In genomic region chr22:27790396-27791216, GRCh38 we compare ENCODE assay signal across 16 cellular contexts. TPM values are rescaled to one million over a fixed set of nuclear protein-coding genes. Genes with fewer than 3 reads are reported as not detected.
DNase-seq lines count a peak whose midpoint lies in the region; ATAC-seq and TF ChIP-seq lines count a peak whose summit lies in the region.
"Had no signal": no experiment of that assay in that cellular context is flagged by ENCODE, and none has a peak within 500 bp of the region (broad histone marks: within the 10 kb centered on the region; RNA-seq: fewer than 3 reads in every experiment).

No MANE protein-coding gene starts in this region.

- no peaks in the 10 kb centered on the region for H3K27me3 ChIP-seq in muscle layer of duodenum (ENCODE audit: low read depth, low read length)
- H3K27me3 ChIP-seq in tibial artery = no peaks in the 10 kb centered on the region
- H3K27me3 ChIP-seq: MG63 had no signal

- H3K9me3 ChIP-seq in muscle layer of duodenum (ENCODE audit: control insufficient read depth in 1 of 2, low read length in 2 of 2) (no peaks in the 10 kb centered on the region), tibial artery (no peaks in the 10 kb centered on the region)
- H3K9me3 ChIP-seq: MG63 had no signal

- ATAC-seq in GM18858 (IDR thresholded peaks at IDR 0.05; ENCODE audit: unreplicated experiment) = no peak

- no peaks in the 10 kb centered on the region for H3K36me3 ChIP-seq in muscle layer of duodenum (ENCODE audit: control insufficient read depth in 1 of 2, insufficient read depth in 2 of 2, low read length in 2 of 2)
- no peaks in the 10 kb centered on the region for H3K36me3 ChIP-seq in tibial artery
- H3K36me3 ChIP-seq: MG63 had no signal

- peak overlapping the region; percentile 66 for H3K27ac ChIP-seq in muscle layer of duodenum (ENCODE audit: low read length)
- H3K27ac ChIP-seq in tibial artery = peak overlapping the region; percentile 92 to 94

- H3K4me3 ChIP-seq in fibroblast of villous mesenchyme (ENCODE audit: low read depth, low read length) (no peak overlapping the region), muscle layer of duodenum (ENCODE audit: low read depth in 1 of 2, low read length in 2 of 2) (peak overlapping the region in 1 of 2 donors; percentile 43), tibial artery (peak overlapping the region; percentile 36 to 37)
- H3K4me3 ChIP-seq: lung, MG63 had no signal

- DNase-seq in amniotic epithelial cell (ENCODE audit: low read depth) = peak; percentile 18
- peak; percentile 22 for DNase-seq in fibroblast of villous mesenchyme (ENCODE audit: low read depth)
- DNase-seq in tibial artery = no peak
- no peak for DNase-seq in NCI-H510A treated with DMSO at 0.1 percent for 48 hours (lab: John Stamatoyannopoulos, UW)
- DNase-seq in NCI-H1417 treated with DMSO at 0.1 percent for 48 hours (lab: John Stamatoyannopoulos, UW) = no peak
- DNase-seq in epidermal melanocyte (ENCODE audit: insufficient read length, low spot score) = no peak
- DNase-seq: activated CD4-positive, alpha-beta T cell treated with anti-CD3 and anti-CD28 coated beads for 48 hours; DMS53; erythroblast; MG63; NCI-H2107; NK-92 treated with Interleukin-12 subunit alpha and Interleukin-12 subunit beta, amount 100 ng/mL, for 24 hours; SHP77 treated with DMSO at 0.1 percent for 48 hours had no signal

- TF ChIP-seq CTCF in fibroblast of villous mesenchyme (IDR thresholded peaks at IDR 0.05; ENCODE audit: insufficient read depth, low read depth, low read length) (no peak), tibial artery (IDR thresholded peaks at IDR 0.05) (no peak)

- H3K4me1 ChIP-seq in muscle layer of duodenum (ENCODE audit: control insufficient read depth in 1 of 2, insufficient read depth in 2 of 2, low read length in 2 of 2) (peaks cover 0 to 7% of the 10 kb centered on the region in 2 donors), tibial artery (peaks cover 0 to 99% (median 49%) of the 10 kb centered on the region in 4 donors)

- intact Hi-C loops in tibial artery (cut with DNase I; ENCODE audit: low total_unique reads) = loop anchor here (5.0 kb wide), 1 partner anchor 38 kb away; no protein-coding TSS in a partner anchor

RNA-seq across cellular contexts. Expression of gene MN1, which starts 10.9 kb away (rescaled TPM):
- 0.86 and 3.9 TPM in 2 replicates for total RNA-seq in fibroblast of villous mesenchyme

Comparison
In these comparisons a context has a peak if more than half of its experiments do, and no peak if none do; other contexts are left out.
1. DNase-seq: peak in amniotic epithelial cell (single experiment) and fibroblast of villous mesenchyme (single experiment); none in tibial artery (0 of 2), NCI-H510A treated with DMSO at 0.1 percent for 48 hours (single experiment), NCI-H1417 treated with DMSO at 0.1 percent for 48 hours (single experiment) and epidermal melanocyte (single experiment).